ENCODE assay signal across 20 cellular contexts in the genomic region with DNA sequence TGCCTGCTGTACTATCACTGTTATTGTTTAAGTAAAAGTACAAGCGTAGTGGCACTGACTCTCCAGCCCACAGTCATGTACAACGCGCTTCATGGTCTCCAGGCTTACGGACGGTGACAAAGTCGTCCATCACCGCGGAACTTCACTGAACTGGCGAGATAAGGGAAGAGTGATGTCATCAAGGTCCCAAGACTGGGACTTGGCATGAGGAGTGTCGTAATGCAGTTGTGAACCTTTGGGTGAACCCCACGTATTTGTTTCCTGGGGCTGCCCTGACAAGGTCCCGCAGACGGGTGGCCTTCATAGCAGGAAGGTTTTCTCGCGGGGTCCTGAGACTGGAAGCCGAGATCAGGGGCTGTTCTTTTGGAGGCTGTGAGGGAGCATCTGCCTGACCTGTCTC. TPM values are rescaled to one million over a fixed set of nuclear protein-coding genes. Genes with fewer than 3 reads are reported as not detected.
DNase-seq lines count a peak whose midpoint lies in the region; ATAC-seq, FAIRE-seq and TF ChIP-seq lines count a peak whose summit lies in the region.
"Had no signal": no experiment of that assay in that cellular context is flagged by ENCODE, and none has a peak within 500 bp of the region (broad histone marks: within the 10 kb centered on the region; RNA-seq: fewer than 3 reads in every experiment).

No MANE protein-coding gene starts in this region.

- no peak for TF ChIP-seq RAD21 in HepG2 (CRISPR knock-in tag; IDR thresholded peaks at IDR 0.05)

- no peaks in the 10 kb centered on the region for H3K27me3 Mint-ChIP-seq in T-helper 2 cell treated with Interferon-gamma antibody and Interleukin-4, amounts not matched to agents 5 μg/mL and 100 μg/mL, for 36 hours (ENCODE audit: low read depth)
- H3K27me3 Mint-ChIP-seq in activated T-helper 2 cell treated with anti-CD3 and anti-CD28 coated beads, Interferon-gamma antibody, Interleukin-2, Interleukin-4, amounts not matched to agents 10 μg/mL and 5 μg/mL and 100 μg/mL, durations not matched to agents 14 hours and 24 hours and 36 hours (ENCODE audit: low read depth), result no peaks in the 10 kb centered on the region
- H3K27me3 Mint-ChIP-seq: IgD-negative memory B cell had no signal

- H3K4me2 ChIP-seq in HepG2 (ENCODE audit: low read depth, low read length) (no peak overlapping the region), mammary epithelial cell (ENCODE audit: insufficient read depth, low read depth, low read length) (no peak overlapping the region)

- BruUV-seq in HepG2 (replicated peaks; lab: Mats Ljungman, UMichigan), result no TSS peak
- BruUV-seq in mammary epithelial cell (replicated peaks; lab: Mats Ljungman, UMichigan), result no TSS peak

- dilution Hi-C loops in mammary epithelial cell (cut with HindIII; ENCODE audit: low sequenced_read_pairs), result no loop called here

- ATAC-seq in HepG2, result no peak

- H3K9me3 ChIP-seq in HepG2 (ENCODE audit: low read length) (no peaks in the 10 kb centered on the region), mammary epithelial cell (replicated peaks; ENCODE audit: insufficient read depth, low read length) (peaks cover 33% of the 10 kb centered on the region)

- intact Hi-C loops in activated T-helper 2 cell treated with anti-CD3 and anti-CD28 coated beads, Interferon-gamma antibody, Interleukin-2, Interleukin-4, amounts not matched to agents 10 μg/mL and 5 μg/mL and 100 μg/mL, durations not matched to agents 14 hours and 24 hours and 36 hours (cut with micrococcal nuclease), result no loop called here
- intact Hi-C loops in HepG2 (cut with micrococcal nuclease; ENCODE audit: unreplicated experiment), result no loop called here
- intact Hi-C loops in mammary epithelial cell (cut with micrococcal nuclease), result no loop called here

- FAIRE-seq in HepG2 (lab: Jason Lieb, UNC), result no peak
- FAIRE-seq: A204.1 had no signal

- peak overlapping the region; percentile 43 for H3K27ac Mint-ChIP-seq in T-helper 2 cell treated with Interferon-gamma antibody and Interleukin-4, amounts not matched to agents 5 μg/mL and 100 μg/mL, for 36 hours
- peak overlapping the region; percentile 34 for H3K27ac Mint-ChIP-seq in activated T-helper 2 cell treated with anti-CD3 and anti-CD28 coated beads, Interferon-gamma antibody, Interleukin-2, Interleukin-4, amounts not matched to agents 10 μg/mL and 5 μg/mL and 100 μg/mL, durations not matched to agents 14 hours and 24 hours and 36 hours

- H3K4me1 ChIP-seq in HepG2 (ENCODE audit: insufficient read depth, low read length), result no peaks in the 10 kb centered on the region
- H3K4me1 ChIP-seq in mammary epithelial cell (ENCODE audit: insufficient read depth, low read length), result no peaks in the 10 kb centered on the region

- H3K79me2 ChIP-seq in HepG2 (ENCODE audit: insufficient read depth, low read length) (no peaks in the 10 kb centered on the region), mammary epithelial cell (ENCODE audit: insufficient read depth, low read length) (no peaks in the 10 kb centered on the region)

- H4K20me1 ChIP-seq in HepG2 (ENCODE audit: insufficient read depth, low read length) (no peaks in the 10 kb centered on the region), mammary epithelial cell (ENCODE audit: insufficient read depth, low read length) (no peaks in the 10 kb centered on the region)

- H3K9ac ChIP-seq in HepG2 (ENCODE audit: insufficient read depth, low read depth, low read length) (no peak overlapping the region), mammary epithelial cell (ENCODE audit: insufficient read depth, low read length) (no peak overlapping the region)

- no peak overlapping the region for H3K4me3 ChIP-seq in HepG2 (replicated peaks in 1 of 3; ENCODE audit: insufficient read depth in 1 of 3, low read depth in 2 of 3, low read length in 3 of 3)
- no peak overlapping the region for H3K4me3 ChIP-seq in mammary epithelial cell (replicated peaks in 1 of 3; ENCODE audit: insufficient read depth in 1 of 3, low read depth in 2 of 3, low read length in 3 of 3)

- POLR2A ChIA-PET in HepG2 (lab: Yijun Ruan, JAX), result no interaction called here

- H3K9me3 Mint-ChIP-seq in T-helper 2 cell treated with Interferon-gamma antibody and Interleukin-4, amounts not matched to agents 5 μg/mL and 100 μg/mL, for 36 hours, result no peaks in the 10 kb centered on the region
- H3K9me3 Mint-ChIP-seq in activated T-helper 2 cell treated with anti-CD3 and anti-CD28 coated beads, Interferon-gamma antibody, Interleukin-2, Interleukin-4, amounts not matched to agents 10 μg/mL and 5 μg/mL and 100 μg/mL, durations not matched to agents 14 hours and 24 hours and 36 hours, result no peaks in the 10 kb centered on the region
- H3K9me3 Mint-ChIP-seq: IgD-negative memory B cell had no signal

- no peak overlapping the region for H3K4me3 Mint-ChIP-seq in T-helper 2 cell treated with Interferon-gamma antibody and Interleukin-4, amounts not matched to agents 5 μg/mL and 100 μg/mL, for 36 hours
- H3K4me3 Mint-ChIP-seq in activated T-helper 2 cell treated with anti-CD3 and anti-CD28 coated beads, Interferon-gamma antibody, Interleukin-2, Interleukin-4, amounts not matched to agents 10 μg/mL and 5 μg/mL and 100 μg/mL, durations not matched to agents 14 hours and 24 hours and 36 hours (ENCODE audit: low read depth), result no peak overlapping the region

- TF ChIP-seq CTCF in C4-2B (conservative IDR thresholded peaks at IDR 0.05), result no peak
- TF ChIP-seq CTCF in HepG2 (CRISPR knock-in tag; IDR thresholded peaks at IDR 0.05), result no peak
- TF ChIP-seq CTCF in mammary epithelial cell (conservative IDR thresholded peaks at IDR 0.05 in 1 of 2, IDR thresholded peaks at IDR 0.05 in 1 of 2; ENCODE audit: extremely low read depth in 1 of 2, insufficient read depth in 1 of 2, low read depth in 1 of 2, low read length in 2 of 2), result no peak

- no peak for TF ChIP-seq POLR2A in HepG2 (IDR thresholded peaks at IDR 0.05; ENCODE audit: insufficient read depth in 1 of 2, low read depth in 2 of 2, low read length in 2 of 2)

- no peak overlapping the region for H2AFZ ChIP-seq in HepG2 (ENCODE audit: low read length)
- no peak overlapping the region for H2AFZ ChIP-seq in mammary epithelial cell (ENCODE audit: low read depth, low read length)

- H3K27me3 ChIP-seq in HepG2 (ENCODE audit: control insufficient read depth in 1 of 2, insufficient read depth in 2 of 2, low read length in 2 of 2), result peaks cover 4 to 38% of the 10 kb centered on the region in 2 experiments; a peak in 4 of 5 replicates
- H3K27me3 ChIP-seq in mammary epithelial cell (ENCODE audit: insufficient read depth, low read length), result no peaks in the 10 kb centered on the region

- TF ChIP-seq EP300 in HepG2 (IDR thresholded peaks at IDR 0.05; ENCODE audit: low read depth in 2 of 2, low read length in 2 of 2) (no peak), HepG2 (CRISPR knock-in tag; IDR thresholded peaks at IDR 0.05; ENCODE audit: borderline replicate concordance) (no peak)

- H3K27ac ChIP-seq in C4-2B, result peak overlapping the region; percentile 61
- H3K27ac ChIP-seq in HepG2 (ENCODE audit: extremely low read length, insufficient read depth, low read length), result no peak overlapping the region
- H3K27ac ChIP-seq in mammary epithelial cell (ENCODE audit: insufficient read depth, low read depth, low read length), result no peak overlapping the region

- no peaks in the 10 kb centered on the region for H3K4me1 Mint-ChIP-seq in T-helper 2 cell treated with Interferon-gamma antibody and Interleukin-4, amounts not matched to agents 5 μg/mL and 100 μg/mL, for 36 hours (ENCODE audit: low read depth)
- peaks cover 3% of the 10 kb centered on the region for H3K4me1 Mint-ChIP-seq in activated T-helper 2 cell treated with anti-CD3 and anti-CD28 coated beads, Interferon-gamma antibody, Interleukin-2, Interleukin-4, amounts not matched to agents 10 μg/mL and 5 μg/mL and 100 μg/mL, durations not matched to agents 14 hours and 24 hours and 36 hours (ENCODE audit: low read depth)

- DNase-seq in T-helper 2 cell treated with Interferon-gamma antibody and Interleukin-4, amounts not matched to agents 5 μg/mL and 100 μg/mL, for 36 hours (ENCODE audit: low spot score), result no peak
- DNase-seq in T-helper 2 cell (no peak), HepG2 (ENCODE audit: low spot score) (no peak), mammary epithelial cell (no peak), SHP77 (lab: John Stamatoyannopoulos, UW) (no peak), C1 segment of cervical spinal cord (lab: John Stamatoyannopoulos, UW) (no peak)
- no peak for DNase-seq in activated T-helper 2 cell treated with anti-CD3 and anti-CD28 coated beads, Interferon-gamma antibody, Interleukin-2, Interleukin-4, amounts not matched to agents 10 μg/mL and 5 μg/mL and 100 μg/mL, durations not matched to agents 14 hours and 24 hours and 36 hours (ENCODE audit: low spot score)
- DNase-seq: DMS53, HCEC 1CT, NCI-H1048, NCI-H1694, NCI-H2107, NCI-H345, NCI-H526 treated with DMSO at 0.1 percent for 48 hours, OCI-M1, RPMI8226 had no signal

- CTCF ChIA-PET in HepG2 (lab: Yijun Ruan, JAX; ENCODE audit: low intra/inter-chr PET ratio, low total read pairs) (no interaction called here), mammary epithelial cell (lab: Charles Lee; ENCODE audit: low non-redundant PET) (no interaction called here)

- H3K36me3 ChIP-seq in HepG2 (replicated peaks in 1 of 2; ENCODE audit: control insufficient read depth in 1 of 2, insufficient read depth in 2 of 2, low read length in 2 of 2) (no peaks in the 10 kb centered on the region), mammary epithelial cell (ENCODE audit: insufficient read depth, low read length) (no peaks in the 10 kb centered on the region)

- H3K36me3 Mint-ChIP-seq in T-helper 2 cell treated with Interferon-gamma antibody and Interleukin-4, amounts not matched to agents 5 μg/mL and 100 μg/mL, for 36 hours (ENCODE audit: low read depth), result peaks cover 25% of the 10 kb centered on the region
- H3K36me3 Mint-ChIP-seq in activated T-helper 2 cell treated with anti-CD3 and anti-CD28 coated beads, Interferon-gamma antibody, Interleukin-2, Interleukin-4, amounts not matched to agents 10 μg/mL and 5 μg/mL and 100 μg/mL, durations not matched to agents 14 hours and 24 hours and 36 hours (ENCODE audit: low read depth), result peaks cover 46% of the 10 kb centered on the region

- in situ Hi-C loops in HepG2 (cut with HindIII; ENCODE audit: extremely low pct_ligation_motif_present, low pct_unique_long_range_greater_than_20kb) (no loop called here), mammary epithelial cell (cut with MboI; ENCODE audit: low sequenced_read_pairs in 2 of 2) (no loop called here)

- 45% methylated on average over 16 of the region's 16 CpGs for WGBS in HepG2 (ENCODE audit: low lambda C conversion rate)
- WGBS in mammary epithelial cell (ENCODE audit: low coverage, missing lambda C conversion rate), result 82% methylated on average over 9 of the region's 16 CpGs

RNA-seq across cellular contexts. Expression of a gene that starts 17.3 kb away (rescaled TPM):
- total RNA-seq in activated T-helper 2 cell treated with anti-CD3 and anti-CD28 coated beads, Interferon-gamma antibody, Interleukin-2, Interleukin-4, amounts not matched to agents 10 μg/mL and 5 μg/mL and 100 μg/mL, durations not matched to agents 14 hours and 24 hours and 36 hours, result 95.0 and 99.9 TPM in 2 replicates
- total RNA-seq in HepG2 (2016; rRNA removed; fragmentation: Illumina TruSeq; extraction: Trizol) (not detected in 2 replicates), mammary epithelial cell (1 to 10 TPM; 2.7 to 3.4 TPM)
- total RNA-seq in HepG2 (2016; cell fraction: cytosol; rRNA removed; fragmentation: Illumina TruSeq; extraction: Trizol; ENCODE audit: low read depth), result not detected in 2 replicates
- total RNA-seq in HepG2 (2016; cell fraction: insoluble cytoplasmic fraction; rRNA removed; fragmentation: Illumina TruSeq; extraction: Trizol), result not detected in 2 replicates
- total RNA-seq in HepG2 (2016; cell fraction: membrane; rRNA removed; fragmentation: Illumina TruSeq; extraction: Trizol), result not detected in 2 replicates
- not detected in 2 replicates for total RNA-seq in HepG2 (2016; cell fraction: nucleus; rRNA removed; fragmentation: Illumina TruSeq; extraction: Trizol)
- polyA plus RNA-seq in HepG2 (2011; rRNA removed) (0.04 TPM in 1 of 2 replicates, not detected in the other), mammary epithelial cell (0.60 TPM)
- polyA plus RNA-seq in HepG2 (2011; cell fraction: cytosol; rRNA removed), result 0.03 TPM in 1 of 2 replicates, not detected in the other
- 0.12 and 0.23 TPM in 2 replicates for polyA plus RNA-seq in HepG2 (2011; cell fraction: nucleus; rRNA removed)
- 0.04 and 0.05 TPM in 2 replicates for polyA plus RNA-seq in HepG2 (2012)
- not detected in 2 replicates for polyA plus RNA-seq in HepG2 (2016; cell fraction: cytosol; fragmentation: Illumina TruSeq; extraction: Trizol; ENCODE audit: low read depth)
- not detected in 2 replicates for polyA plus RNA-seq in HepG2 (2016; cell fraction: insoluble cytoplasmic fraction; fragmentation: Illumina TruSeq; extraction: Trizol; ENCODE audit: low read depth)
- polyA plus RNA-seq in HepG2 (2016; cell fraction: membrane; fragmentation: Illumina TruSeq; extraction: Trizol; ENCODE audit: low read depth), result not detected in 2 replicates
- polyA plus RNA-seq in HepG2 (2016; cell fraction: nucleus; fragmentation: Illumina TruSeq; extraction: Trizol; ENCODE audit: insufficient read depth, low read depth), result not detected in 2 replicates
- polyA minus RNA-seq in HepG2 (2011; rRNA and poly(A)+ RNA removed; ENCODE audit: low replicate concordance), result 0.42 TPM in 1 of 2 replicates, not detected in the other
- polyA minus RNA-seq in HepG2 (2011; cell fraction: cytosol; rRNA and poly(A)+ RNA removed), result not detected in 2 replicates
- not detected in 2 replicates for polyA minus RNA-seq in HepG2 (2011; cell fraction: nucleus; rRNA and poly(A)+ RNA removed)
- polyA minus RNA-seq in mammary epithelial cell, result 2.3 TPM
- total RNA-seq: HT-29 had no signal

Comparison
In these comparisons a context has a peak if more than half of its experiments do, and no peak if none do; other contexts are left out.
1. RNA of a gene that starts 17.3 kb away (total RNA-seq): 95.0 to 99.9 TPM in activated T-helper 2 cell treated with anti-CD3 and anti-CD28 coated beads, Interferon-gamma antibody, Interleukin-2, Interleukin-4, amounts not matched to agents 10 μg/mL and 5 μg/mL and 100 μg/mL, durations not matched to agents 14 hours and 24 hours and 36 hours; 2.7 to 3.4 TPM in mammary epithelial cell and not detected in HepG2; every median in the first group is over 10 times any median in the second.